In genomic region chr9:128556276-128556675, GRCh38 we compare ENCODE assay signal across 1 cellular context.
TF ChIP-seq lines count a peak whose summit lies in the region.

No MANE protein-coding gene starts in this region.

TF ChIP-seq in IMR-90, 13 proteins besides CTCF, POLR2A, EP300 and RAD21 (continued from another document):
- TF ChIP-seq RCOR1 (IDR thresholded peaks at IDR 0.05; ENCODE audit: insufficient replicate concordance, low read length) (no peak), FOS (IDR thresholded peaks at IDR 0.05; ENCODE audit: low read depth, low read length) (no peak), NFE2L2 (IDR thresholded peaks at IDR 0.05; ENCODE audit: low read depth, low read length) (no peak), RFX5 (IDR thresholded peaks at IDR 0.05; ENCODE audit: low read depth, low read length) (no peak), MXI1 (IDR thresholded peaks at IDR 0.05; ENCODE audit: borderline replicate concordance, low read depth, low read length) (no peak), BHLHE40 (IDR thresholded peaks at IDR 0.05; ENCODE audit: low read depth, low read length) (no peak), CHD1 (IDR thresholded peaks at IDR 0.05; ENCODE audit: low read depth, low read length) (no peak), SMC3 (IDR thresholded peaks at IDR 0.05; ENCODE audit: low read depth, low read length) (no peak)
- TF ChIP-seq, protein P1, sequence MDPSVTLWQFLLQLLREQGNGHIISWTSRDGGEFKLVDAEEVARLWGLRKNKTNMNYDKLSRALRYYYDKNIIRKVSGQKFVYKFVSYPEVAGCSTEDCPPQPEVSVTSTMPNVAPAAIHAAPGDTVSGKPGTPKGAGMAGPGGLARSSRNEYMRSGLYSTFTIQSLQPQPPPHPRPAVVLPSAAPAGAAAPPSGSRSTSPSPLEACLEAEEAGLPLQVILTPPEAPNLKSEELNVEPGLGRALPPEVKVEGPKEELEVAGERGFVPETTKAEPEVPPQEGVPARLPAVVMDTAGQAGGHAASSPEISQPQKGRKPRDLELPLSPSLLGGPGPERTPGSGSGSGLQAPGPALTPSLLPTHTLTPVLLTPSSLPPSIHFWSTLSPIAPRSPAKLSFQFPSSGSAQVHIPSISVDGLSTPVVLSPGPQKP (IDR thresholded peaks at IDR 0.05; ENCODE audit: borderline replicate concordance, low read depth, low read length) = no peak
